Comparison of ENCODE assay signal across 8 cellular contexts in the genomic region with DNA sequence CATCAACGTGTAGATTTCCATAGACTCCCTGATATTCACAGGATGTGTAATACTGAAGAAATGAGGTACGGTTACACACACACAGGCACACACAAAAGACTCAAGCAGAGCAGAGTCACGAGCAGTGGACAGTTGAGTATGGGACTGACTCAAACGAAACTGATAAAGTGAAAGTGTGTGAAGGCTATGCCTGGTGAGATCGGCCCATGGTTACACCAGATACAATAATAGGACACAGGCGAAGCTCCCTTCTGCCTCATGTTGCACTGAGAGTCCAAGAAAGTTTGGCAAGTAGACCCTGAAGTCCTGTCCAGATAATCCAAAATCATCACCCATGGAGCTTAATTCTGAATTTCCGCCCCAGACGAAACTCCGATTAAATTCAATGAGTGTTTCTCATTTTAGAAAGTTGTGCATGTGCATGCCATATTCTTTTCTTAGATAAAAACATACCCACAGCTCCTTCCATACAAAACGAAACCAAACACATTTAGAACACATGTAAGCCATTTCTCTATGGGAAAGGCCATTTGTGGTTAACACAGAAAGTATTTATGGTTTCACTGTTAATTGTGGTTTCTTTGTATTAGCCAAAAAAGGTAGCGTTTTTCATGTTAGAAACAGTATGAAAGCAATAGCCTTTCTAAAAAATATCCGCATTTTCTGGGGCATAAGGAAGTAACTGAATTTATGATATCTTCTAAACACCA.
DNase-seq lines count a peak whose midpoint lies in the region; ATAC-seq and TF ChIP-seq lines count a peak whose summit lies in the region.

No MANE protein-coding gene starts in this region.

- in situ Hi-C loops in GM13976 (cut with MboI; ENCODE audit: low sequenced_read_pairs, unreplicated experiment), result no loop called here

- peak; percentile 29 for DNase-seq in GM13976 (ENCODE audit: low spot score)
- DNase-seq in LoVo (ENCODE audit: low spot score), result peak; percentile 48
- peak; percentile 31 for DNase-seq in epithelial cell of esophagus (ENCODE audit: low read depth)
- no peak for DNase-seq in middle frontal gyrus (ENCODE audit: extremely low spot score, low spot score)
- DNase-seq in stimulated activated naive CD4-positive, alpha-beta T cell treated with Interleukin-2 at 50 U/mL for 16 hours (lab: John Stamatoyannopoulos, UW), result no peak
- no peak for DNase-seq in stimulated activated CD8-positive, alpha-beta memory T cell treated with anti-CD3 and anti-CD28 coated beads, Interleukin-4, amount 100 ng/mL, for 48 hours
- no peak for DNase-seq in NCI-H1436 (lab: John Stamatoyannopoulos, UW)

- TF ChIP-seq CTCF in GM13976 (IDR thresholded peaks at IDR 0.05; ENCODE audit: borderline replicate concordance, control extremely low read depth, extremely low read depth, insufficient read depth, missing control alignments) (no peak), epithelial cell of esophagus (IDR thresholded peaks at IDR 0.05; ENCODE audit: insufficient read depth, low read depth, low read length, missing control alignments) (no peak)

- ATAC-seq in GM21737 (IDR thresholded peaks at IDR 0.05; ENCODE audit: unreplicated experiment), result peak; percentile 93

- no peak overlapping the region for H3K4me3 ChIP-seq in epithelial cell of esophagus (ENCODE audit: low read length)

Comparison
In these comparisons a context has a peak if more than half of its experiments do, and no peak if none do; other contexts are left out.
1. DNase-seq: peak in GM13976 (single experiment), LoVo (single experiment) and epithelial cell of esophagus (single experiment); none in middle frontal gyrus (single experiment), stimulated activated naive CD4-positive, alpha-beta T cell treated with Interleukin-2 at 50 U/mL for 16 hours (single experiment), stimulated activated CD8-positive, alpha-beta memory T cell treated with anti-CD3 and anti-CD28 coated beads, Interleukin-4, amount 100 ng/mL, for 48 hours (single experiment) and NCI-H1436 (single experiment).